ENCODE assay signal across 20 cellular contexts in genomic region chr11:65789230-65790103, GRCh38. TPM values are rescaled to one million over a fixed set of nuclear protein-coding genes. Genes with fewer than 3 reads are reported as not detected.
DNase-seq lines count a peak whose midpoint lies in the region; ATAC-seq and TF ChIP-seq lines count a peak whose summit lies in the region.
"Had no signal": no experiment of that assay in that cellular context is flagged by ENCODE, and none has a peak within 500 bp of the region (broad histone marks: within the 10 kb centered on the region; RNA-seq: fewer than 3 reads in every experiment).

No MANE protein-coding gene starts in this region.

- H3K4me2 ChIP-seq in PC-9 = peak overlapping the region; percentile 98

- TF ChIP-seq POLR2A in esophagus muscularis mucosa (IDR thresholded peaks at IDR 0.05; ENCODE audit: low read depth) = no peak

- TF ChIP-seq CTCF in Caco-2 (IDR thresholded peaks at IDR 0.05; ENCODE audit: insufficient read depth in 1 of 2, low read depth in 1 of 2, low read length in 1 of 2, severe bottlenecking in 1 of 2, unreplicated experiment in 1 of 2) (no peak), PC-9 (conservative IDR thresholded peaks at IDR 0.05) (no peak), esophagus muscularis mucosa (IDR thresholded peaks at IDR 0.05) (no peak)

- no peak overlapping the region; the same call in 1 of the 2 replicates for H3K4me3 ChIP-seq in Caco-2 (ENCODE audit: low read depth, low read length)
- H3K4me3 ChIP-seq in PC-9 = peak overlapping the region; percentile 93; the same call in 1 of the 2 replicates
- H3K4me3 ChIP-seq in skin epidermis = peak overlapping the region in 5 of 7 experiments; percentile 8 to 61 (median 41)
- no peak overlapping the region for H3K4me3 ChIP-seq in esophagus muscularis mucosa
- H3K4me3 ChIP-seq: ascending aorta, heart right ventricle, lower lobe of right lung had no signal

- H3K9me3 ChIP-seq in Caco-2 (no peaks in the 10 kb centered on the region), PC-9 (ENCODE audit: insufficient read depth, low read depth) (no peaks in the 10 kb centered on the region), esophagus muscularis mucosa (no peaks in the 10 kb centered on the region)
- H3K9me3 ChIP-seq: ascending aorta, heart right ventricle, lower lobe of right lung had no signal

- H3K36me3 Mint-ChIP-seq in Caco-2 (ENCODE audit: insufficient read depth, unreplicated experiment) = peaks cover 37% of the 10 kb centered on the region
- H3K36me3 Mint-ChIP-seq in naive thymus-derived CD8-positive, alpha-beta T cell = no peaks in the 10 kb centered on the region
- H3K36me3 Mint-ChIP-seq: T-cell had no signal

- no peak for DNase-seq in Caco-2
- peak in 1 of 2 experiments; percentile 20 for DNase-seq in PC-9
- peak; percentile 43 for DNase-seq in iPS-NIHi7 (ENCODE audit: extremely low spot score)
- no peak for DNase-seq in NCI-H1417 treated with DMSO at 0.1 percent for 48 hours (lab: John Stamatoyannopoulos, UW)
- no peak for DNase-seq in esophagus muscularis mucosa (ENCODE audit: extremely low spot score)
- DNase-seq in naive thymus-derived CD8-positive, alpha-beta T cell = no peak
- DNase-seq in NCI-H524 (lab: John Stamatoyannopoulos, UW) = no peak
- DNase-seq: activated CD4-positive, alpha-beta T cell treated with anti-CD3 and anti-CD28 coated beads, Interleukin-2, amount 50 U/mL, for 4 hours; DND-41; effector CD8-positive, alpha-beta T cell; heart right ventricle; lower lobe of right lung; NCI-H1417; NCI-H2171; SHP77; stimulated activated CD8-positive, alpha-beta memory T cell treated with anti-CD3 and anti-CD28 coated beads, Interleukin-4, amount 100 ng/mL, for 48 hours; T-cell had no signal

- no peak overlapping the region for H2AFZ ChIP-seq in PC-9

- no peak overlapping the region for H3K27ac Mint-ChIP-seq in Caco-2 (ENCODE audit: unreplicated experiment)
- H3K27ac Mint-ChIP-seq in naive thymus-derived CD8-positive, alpha-beta T cell = peak overlapping the region in 1 of 10 donors; percentile 1
- H3K27ac Mint-ChIP-seq: T-cell had no signal

- WGBS in esophagus muscularis mucosa = 84% methylated on average over 9 of the region's 14 CpGs

- POLR2A ChIA-PET in Caco-2 (lab: Charles Lee) (interaction anchor here (0.7 to 1.0 kb wide), 3 partner anchors 22 to 28 kb away, joined by 3 to 5 read pairs (median 5); no protein-coding TSS in a partner anchor), PC-9 (lab: Charles Lee; ENCODE audit: unreplicated experiment) (no interaction called here)
- POLR2A ChIA-PET in naive thymus-derived CD8-positive, alpha-beta T cell (lab: Charles Lee) = interaction anchor here (1.3 to 1.4 kb wide), 2 partner anchors 10 to 77 kb away, joined by 4 to 5 read pairs; partner anchors contain the start of gene KAT5

- no peaks in the 10 kb centered on the region for H3K9me2 ChIP-seq in PC-9 (ENCODE audit: insufficient read depth)

- no peak for TF ChIP-seq EP300 in esophagus muscularis mucosa (IDR thresholded peaks at IDR 0.05)

- H4K20me1 ChIP-seq in PC-9 (ENCODE audit: insufficient read depth) = peaks cover 9% of the 10 kb centered on the region; the same call in 1 of the 2 replicates

- H3K79me2 ChIP-seq in PC-9 (ENCODE audit: low read depth) = peaks cover 54% of the 10 kb centered on the region

- intact Hi-C loops in Caco-2 (cut with micrococcal nuclease; ENCODE audit: unreplicated experiment) (no loop called here), PC-9 (cut with micrococcal nuclease; ENCODE audit: unreplicated experiment) (loop anchor here (10.0 kb wide), 1 partner anchor 295 kb away; the partner anchor contains the start of gene MALAT1), esophagus muscularis mucosa (cut with DNase I) (no loop called here)

- peaks cover 14% of the 10 kb centered on the region for H3K4me1 Mint-ChIP-seq in Caco-2 (ENCODE audit: low read depth, unreplicated experiment)
- peaks cover 10 to 34% (median 23%) of the 10 kb centered on the region in 4 donors for H3K4me1 Mint-ChIP-seq in naive thymus-derived CD8-positive, alpha-beta T cell

- BruUV-seq in Caco-2 (replicated peaks; lab: Mats Ljungman, UMichigan) (TSS peak; percentile 34), PC-9 (replicated peaks; lab: Mats Ljungman, UMichigan) (no TSS peak)

- peak overlapping the region; percentile 76 for H3K4me3 Mint-ChIP-seq in Caco-2 (ENCODE audit: unreplicated experiment)
- H3K4me3 Mint-ChIP-seq in naive thymus-derived CD8-positive, alpha-beta T cell = peak overlapping the region in 1 of 10 donors; percentile 80

- H3K27me3 ChIP-seq in Caco-2 (replicated peaks; ENCODE audit: control insufficient read depth, insufficient read depth, low read length) (no peaks in the 10 kb centered on the region), PC-9 (ENCODE audit: insufficient read depth, low read depth) (no peaks in the 10 kb centered on the region), esophagus muscularis mucosa (peaks cover 21 to 89% (median 29%) of the 10 kb centered on the region in 4 donors)

- no peak for ATAC-seq in naive thymus-derived CD8-positive, alpha-beta T cell
- ATAC-seq: heart right ventricle, lower lobe of right lung, T-cell had no signal

- H3K36me3 ChIP-seq in Caco-2 (ENCODE audit: control insufficient read depth, insufficient read depth, low read length) = peaks cover 3% of the 10 kb centered on the region
- H3K36me3 ChIP-seq in PC-9 (ENCODE audit: low read depth) = peaks cover 5% of the 10 kb centered on the region; the same call in 1 of the 2 replicates
- H3K36me3 ChIP-seq in esophagus muscularis mucosa = no peaks in the 10 kb centered on the region
- H3K36me3 ChIP-seq: ascending aorta, heart right ventricle, lower lobe of right lung had no signal

- H3K27ac ChIP-seq in PC-9 (no peak overlapping the region), skin epidermis (peak overlapping the region in 10 of 21 experiments; percentile 3 to 85 (median 75)), esophagus muscularis mucosa (replicated peaks in 1 of 4) (no peak overlapping the region)
- H3K27ac ChIP-seq: ascending aorta, heart right ventricle, lower lobe of right lung had no signal

- H3K4me1 ChIP-seq in Caco-2 (peaks cover 36% of the 10 kb centered on the region), PC-9 (replicated peaks; ENCODE audit: insufficient read depth) (peaks cover 70% of the 10 kb centered on the region), esophagus muscularis mucosa (peaks cover 17 to 28% (median 26%) of the 10 kb centered on the region in 4 donors)

- peaks cover 37% of the 10 kb centered on the region for H3F3A ChIP-seq in PC-9 (ENCODE audit: insufficient read depth, low read depth)

- no peaks in the 10 kb centered on the region for H3K27me3 Mint-ChIP-seq in Caco-2 (ENCODE audit: insufficient read depth, unreplicated experiment)
- peaks cover 9 to 57% (median 26%) of the 10 kb centered on the region in 5 donors for H3K27me3 Mint-ChIP-seq in naive thymus-derived CD8-positive, alpha-beta T cell

- H3K9me3 Mint-ChIP-seq in Caco-2 (ENCODE audit: unreplicated experiment) = no peaks in the 10 kb centered on the region
- H3K9me3 Mint-ChIP-seq in naive thymus-derived CD8-positive, alpha-beta T cell = peaks cover 0 to 3% (median 0%) of the 10 kb centered on the region in 9 donors
- H3K9me3 Mint-ChIP-seq: T-cell had no signal

- CTCF ChIA-PET in Caco-2 (lab: Charles Lee) (interaction anchor here (0.6 to 2.4 kb wide), 5 partner anchors 28 to 78 kb away, joined by 3 to 11 read pairs (median 6); partner anchors contain the start of genes KAT5 and MUS81), PC-9 (lab: Charles Lee) (interaction anchor here (1.4 kb wide), 1 partner anchor 9 kb away, joined by 6 read pairs; the partner anchor contains the start of gene AP5B1)

RNA-seq across cellular contexts. Expression of gene OVOL1, which starts 2.6 kb away (rescaled TPM):
- total RNA-seq in Caco-2 (2022) (19.5 and 21.2 TPM in 2 replicates), PC-9 (2021) (10.2 and 10.5 TPM in 2 replicates), esophagus muscularis mucosa (not detected)
- not detected for total RNA-seq in naive thymus-derived CD8-positive, alpha-beta T cell
- polyA plus RNA-seq in naive thymus-derived CD8-positive, alpha-beta T cell = not detected
- total RNA-seq: ascending aorta, heart right ventricle, posterior vena cava had no signal
- polyA plus RNA-seq: heart right ventricle had no signal

RNA-seq across cellular contexts. Expression of gene AP5B1, which starts 8.7 kb away (rescaled TPM):
- total RNA-seq in Caco-2 (2022) (18.2 and 19.3 TPM in 2 replicates), PC-9 (2021) (20.8 and 28.0 TPM in 2 replicates), esophagus muscularis mucosa (10 to 100 TPM; 15.0 to 28.0 (median 24.2) TPM)
- total RNA-seq in naive thymus-derived CD8-positive, alpha-beta T cell = 10 to 100 TPM; 25.5 to 25.8 TPM
- polyA plus RNA-seq in naive thymus-derived CD8-positive, alpha-beta T cell = 10 to 100 TPM in 2 of 3 donors, 1 to 10 TPM in 1; 8.6 to 15.2 (median 10.2) TPM

RNA-seq across cellular contexts. Expression of gene SNX32, which starts 44.3 kb away (rescaled TPM):
- total RNA-seq in Caco-2 (2022) (not detected in 2 replicates), PC-9 (2021) (not detected in 2 replicates), esophagus muscularis mucosa (under 1 TPM; 0.33 to 0.78 (median 0.41) TPM)
- total RNA-seq in naive thymus-derived CD8-positive, alpha-beta T cell = 1 to 10 TPM; 2.1 to 2.2 TPM
- polyA plus RNA-seq in naive thymus-derived CD8-positive, alpha-beta T cell = 1 to 10 TPM in 1 of 3 donors, under 1 TPM in 2; 0.39 to 1.5 (median 0.40) TPM
- total RNA-seq: ascending aorta had no signal

Comparison
In these comparisons a context has a peak if more than half of its experiments do, and no peak if none do; other contexts are left out.
1. H3K4me3 ChIP-seq: peak in PC-9 (single experiment) and skin epidermis (5 of 7); none in Caco-2 (single experiment) and esophagus muscularis mucosa (0 of 4).
2. RNA of gene OVOL1, which starts 2.6 kb away (total RNA-seq): 19.5 to 21.2 TPM in Caco-2 and 10.2 to 10.5 TPM in PC-9; not detected in naive thymus-derived CD8-positive, alpha-beta T cell and not detected in esophagus muscularis mucosa; every median in the first group is over 10 times any median in the second.